ENCODE assay signal across 26 cellular contexts in the genomic region with DNA sequence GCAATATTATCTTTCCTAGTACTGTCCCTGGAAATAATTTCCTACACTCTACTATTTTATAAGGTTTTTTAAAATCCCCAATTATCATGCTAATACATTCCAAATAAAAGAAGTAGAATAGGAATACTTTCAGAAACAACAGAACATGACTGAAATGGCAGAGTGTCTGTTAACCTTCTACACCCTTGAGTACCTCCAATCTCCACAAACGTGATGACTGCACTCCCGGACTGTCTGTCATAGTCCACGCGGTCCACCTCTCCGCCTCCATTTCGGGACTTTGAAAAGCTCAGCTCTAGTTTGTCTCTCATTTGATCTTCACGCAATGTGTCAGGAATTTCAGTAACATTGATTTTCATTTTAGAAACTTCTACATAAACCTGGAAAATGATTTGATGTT.
"Had no signal": no experiment of that assay in that cellular context is flagged by ENCODE, and none has a peak within 500 bp of the region (broad histone marks: within the 10 kb centered on the region; RNA-seq: fewer than 3 reads in every experiment).

No MANE protein-coding gene starts in this region.

- H3K9me3 ChIP-seq: esophagus squamous epithelium, gastrocnemius medialis, heart right ventricle, left lung, lower lobe of right lung had no signal

- H3K4me3 ChIP-seq: coronary artery, esophagus squamous epithelium, gastrocnemius medialis, heart right ventricle, left lung, lower lobe of right lung had no signal

- FAIRE-seq: colon, endometrium, islet of Langerhans, keratinocyte had no signal

- H3K27me3 ChIP-seq: esophagus squamous epithelium, gastrocnemius medialis, heart right ventricle, left lung had no signal

- H3K36me3 ChIP-seq: gastrocnemius medialis had no signal

- H3K27ac Mint-ChIP-seq: dendritic cell treated with granulocyte-macrophage colony-stimulating factor and Interleukin-4, amounts not matched to agents 40 ng/mL and 50 ng/mL, for 4 days; endodermal cell had no signal

- DNase-seq: effector CD8-positive, alpha-beta T cell; effector memory CD8-positive, alpha-beta T cell; endodermal cell; erythroblast; esophagus squamous epithelium; foreskin fibroblast; foreskin melanocyte; gastrocnemius medialis; glutamatergic neuron; head of caudate nucleus; heart right ventricle; hippocampal formation; left cardiac atrium; left lung; left ventricle myocardium superior; lower lobe of right lung; mesendoderm; midbrain; naive thymus-derived CD4-positive, alpha-beta T cell had no signal

- H3K4me1 ChIP-seq: esophagus squamous epithelium, gastrocnemius medialis, heart right ventricle, left lung, lower lobe of right lung had no signal

- H3K9me3 Mint-ChIP-seq: dendritic cell treated with granulocyte-macrophage colony-stimulating factor and Interleukin-4, amounts not matched to agents 40 ng/mL and 50 ng/mL, for 4 days; effector memory CD8-positive, alpha-beta T cell; endodermal cell; naive thymus-derived CD4-positive, alpha-beta T cell had no signal

- H3K4me3 Mint-ChIP-seq: dendritic cell treated with granulocyte-macrophage colony-stimulating factor and Interleukin-4, amounts not matched to agents 40 ng/mL and 50 ng/mL, for 4 days; effector memory CD8-positive, alpha-beta T cell; endodermal cell; naive thymus-derived CD4-positive, alpha-beta T cell had no signal

- H3K27me3 Mint-ChIP-seq: dendritic cell treated with granulocyte-macrophage colony-stimulating factor and Interleukin-4, amounts not matched to agents 40 ng/mL and 50 ng/mL, for 4 days; effector memory CD8-positive, alpha-beta T cell; naive thymus-derived CD4-positive, alpha-beta T cell had no signal

- H3K4me1 Mint-ChIP-seq: endodermal cell had no signal

- ATAC-seq: effector memory CD8-positive, alpha-beta T cell; esophagus mucosa; gastrocnemius medialis; heart right ventricle; left cardiac atrium; left lung; left ventricle myocardium superior; lower lobe of right lung; naive thymus-derived CD4-positive, alpha-beta T cell had no signal
